24 cellular contexts compared by ENCODE assay signal in the genomic region with DNA sequence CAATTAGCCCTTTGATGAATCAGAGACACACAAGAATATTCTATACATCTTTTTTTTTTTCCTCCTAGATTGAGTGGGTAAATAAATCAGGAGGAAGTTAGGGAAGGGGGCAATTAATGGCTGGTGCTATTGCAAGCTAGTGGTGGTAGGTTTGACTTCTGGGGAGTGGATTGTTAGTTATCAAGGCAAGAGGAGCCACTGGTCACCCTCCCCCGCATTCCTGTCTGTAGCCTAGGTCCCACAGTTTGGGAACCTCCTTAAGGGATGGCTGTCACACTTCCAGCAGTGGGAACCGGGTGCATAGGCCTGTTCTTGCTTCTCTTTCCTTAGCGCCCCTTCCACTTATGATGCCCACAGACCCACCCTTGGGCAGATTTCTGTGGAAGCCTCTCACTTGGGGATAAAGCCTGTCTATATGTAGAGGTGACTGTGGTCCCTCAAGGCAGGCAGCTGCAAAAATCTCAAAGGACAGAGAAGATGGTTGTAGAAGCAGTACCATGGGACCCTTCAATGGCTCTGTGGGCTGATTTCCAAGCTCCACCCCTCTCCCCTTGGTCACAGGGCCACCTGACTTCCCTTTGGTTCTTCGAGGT. TPM values are rescaled to one million over a fixed set of nuclear protein-coding genes. Genes with fewer than 3 reads are reported as not detected.
"Had no signal": no experiment of that assay in that cellular context is flagged by ENCODE, and none has a peak within 500 bp of the region (broad histone marks: within the 10 kb centered on the region; RNA-seq: fewer than 3 reads in every experiment).

No MANE protein-coding gene starts in this region.

- H3K4me3 Mint-ChIP-seq: activated CD4-positive, alpha-beta T cell treated with anti-CD3 and anti-CD28 coated beads, Interleukin-2, amount 10 ng/mL, durations not matched to agents 7 days and 5 days; activated CD8-positive, alpha-beta T cell treated with anti-CD3 and anti-CD28 coated beads, Interleukin-2, amount 10 ng/mL, durations not matched to agents 7 days and 5 days; activated naive CD8-positive, alpha-beta T cell treated with anti-CD3 and anti-CD28 coated beads, Interleukin-2, amount 10 ng/mL, durations not matched to agents 7 days and 5 days; activated T-cell treated with anti-CD3 and anti-CD28 coated beads, Interleukin-2, amount 50 U/mL, for 24 hours; activated T-helper 17 cell treated with anti-CD3 and anti-CD28 coated beads, Interleukin-2, amount 50 U/mL, for 72 hours; endodermal cell; nephron progenitor cell had no signal

- H3K4me1 Mint-ChIP-seq: activated T-helper 17 cell treated with anti-CD3 and anti-CD28 coated beads, Interleukin-2, amount 50 U/mL, for 72 hours had no signal

- DNase-seq: activated CD4-positive, alpha-beta T cell treated with anti-CD3 and anti-CD28 coated beads, Interleukin-2, amount 10 ng/mL, durations not matched to agents 7 days and 5 days; activated CD4-positive, CD25-positive, alpha-beta regulatory T cell treated with anti-CD3 and anti-CD28 coated beads, Interleukin-2, amount 50 U/mL, for 72 hours; activated CD8-positive, alpha-beta T cell treated with anti-CD3 and anti-CD28 coated beads, Interleukin-2, amount 10 ng/mL, durations not matched to agents 7 days and 5 days; activated naive CD4-positive, alpha-beta T cell treated with Interleukin-2 at 50 U/mL for 16 hours; activated naive CD8-positive, alpha-beta T cell treated with anti-CD3 and anti-CD28 coated beads, Interleukin-2, amount 10 ng/mL, durations not matched to agents 7 days and 5 days; activated T-cell treated with anti-CD3 and anti-CD28 coated beads, Interleukin-2, amount 50 U/mL, for 24 hours; amniotic stem cell; cortex of kidney; endodermal cell; esophagus squamous epithelium; gastrocnemius medialis; hippocampal formation; left ventricle myocardium superior; midbrain; nephron progenitor cell; occipital lobe; right lobe of liver; stimulated activated CD4-positive, alpha-beta T cell treated with anti-CD3 and anti-CD28 coated beads, Interleukin-2, amount 100 ng/mL, for 48 hours; stimulated activated CD8-positive, alpha-beta memory T cell treated with anti-CD3 and anti-CD28 coated beads, Interleukin-4, amount 100 ng/mL, for 48 hours; stimulated activated naive CD4-positive, alpha-beta T cell treated with Interleukin-2 at 50 U/mL for 16 hours; WERI-Rb-1 had no signal

- H3K9me3 Mint-ChIP-seq: activated CD4-positive, alpha-beta T cell treated with anti-CD3 and anti-CD28 coated beads, Interleukin-2, amount 10 ng/mL, durations not matched to agents 7 days and 5 days; activated naive CD8-positive, alpha-beta T cell treated with anti-CD3 and anti-CD28 coated beads, Interleukin-2, amount 10 ng/mL, durations not matched to agents 7 days and 5 days; activated T-cell treated with anti-CD3 and anti-CD28 coated beads, Interleukin-2, amount 50 U/mL, for 24 hours; activated T-helper 17 cell treated with anti-CD3 and anti-CD28 coated beads, Interleukin-2, amount 50 U/mL, for 72 hours; endodermal cell; nephron progenitor cell had no signal

- H3K27ac Mint-ChIP-seq: activated CD4-positive, alpha-beta T cell treated with anti-CD3 and anti-CD28 coated beads, Interleukin-2, amount 10 ng/mL, durations not matched to agents 7 days and 5 days; activated CD8-positive, alpha-beta T cell treated with anti-CD3 and anti-CD28 coated beads, Interleukin-2, amount 10 ng/mL, durations not matched to agents 7 days and 5 days; activated naive CD8-positive, alpha-beta T cell treated with anti-CD3 and anti-CD28 coated beads, Interleukin-2, amount 10 ng/mL, durations not matched to agents 7 days and 5 days; activated T-cell treated with anti-CD3 and anti-CD28 coated beads, Interleukin-2, amount 50 U/mL, for 24 hours; activated T-helper 17 cell treated with anti-CD3 and anti-CD28 coated beads, Interleukin-2, amount 50 U/mL, for 72 hours; endodermal cell; nephron progenitor cell had no signal

- H3K4me3 ChIP-seq: esophagus squamous epithelium, gastrocnemius medialis, right lobe of liver, smooth muscle cell had no signal

- H3K9me3 ChIP-seq: esophagus squamous epithelium, gastrocnemius medialis, right lobe of liver had no signal

- H3K36me3 ChIP-seq: esophagus squamous epithelium, gastrocnemius medialis, right lobe of liver, WERI-Rb-1 had no signal

- ATAC-seq: activated CD8-positive, alpha-beta T cell treated with anti-CD3 and anti-CD28 coated beads, Interleukin-2, amount 10 ng/mL, durations not matched to agents 7 days and 5 days; activated T-helper 17 cell treated with anti-CD3 and anti-CD28 coated beads, Interleukin-2, amount 50 U/mL, for 72 hours; gastrocnemius medialis; left ventricle myocardium superior; right lobe of liver had no signal

- H3K27me3 Mint-ChIP-seq: activated T-cell treated with anti-CD3 and anti-CD28 coated beads, Interleukin-2, amount 50 U/mL, for 24 hours; activated T-helper 17 cell treated with anti-CD3 and anti-CD28 coated beads, Interleukin-2, amount 50 U/mL, for 72 hours had no signal

- H3K27me3 ChIP-seq: esophagus squamous epithelium, gastrocnemius medialis, right lobe of liver had no signal

- H3K4me2 ChIP-seq: smooth muscle cell had no signal

- H3K36me3 Mint-ChIP-seq: activated naive CD8-positive, alpha-beta T cell treated with anti-CD3 and anti-CD28 coated beads, Interleukin-2, amount 10 ng/mL, durations not matched to agents 7 days and 5 days had no signal

- H3K27ac ChIP-seq: esophagus squamous epithelium, gastrocnemius medialis, right lobe of liver, WERI-Rb-1 had no signal

RNA-seq across cellular contexts. Expression of gene DENND2A, which starts 29.8 kb away (rescaled TPM):
- total RNA-seq: activated CD4-positive, alpha-beta T cell treated with anti-CD3 and anti-CD28 coated beads, Interleukin-2, amount 10 ng/mL, durations not matched to agents 7 days and 5 days; activated CD8-positive, alpha-beta T cell treated with anti-CD3 and anti-CD28 coated beads, Interleukin-2, amount 10 ng/mL, durations not matched to agents 7 days and 5 days; activated naive CD8-positive, alpha-beta T cell treated with anti-CD3 and anti-CD28 coated beads, Interleukin-2, amount 10 ng/mL, durations not matched to agents 7 days and 5 days; activated T-helper 17 cell treated with anti-CD3 and anti-CD28 coated beads, Interleukin-2, amount 50 U/mL, for 72 hours; T-helper 2 cell treated with Interferon-gamma antibody and Interleukin-4, amounts not matched to agents 100 ng/mL and 5 ng/mL, for 36 hours had no signal
